In genomic region chr9:14428781-14429230, GRCh38 we compare ENCODE assay signal across 8 cellular contexts.
A peak's percentile ranks its signal among the peaks of the same experiment; 100 is the strongest.
DNase-seq lines count a peak whose midpoint lies in the region; ATAC-seq and TF ChIP-seq lines count a peak whose summit lies in the region.

No MANE protein-coding gene starts in this region.

- H3K27ac ChIP-seq in colonic mucosa (no peak overlapping the region), stomach (no peak overlapping the region)

- DNase-seq in DMS114 treated with DMSO at 0.1 percent for 48 hours (lab: John Stamatoyannopoulos, UW; ENCODE audit: unreplicated experiment) (peak; percentile 10), NCI-H1092 treated with DMSO at 0.1 percent for 48 hours (lab: John Stamatoyannopoulos, UW) (peak; percentile 28), SW 1271 (lab: John Stamatoyannopoulos, UW) (peak; percentile 1 to 20), colonic mucosa (peak; percentile 64), lower leg skin (ENCODE audit: low spot score in 2 of 2) (peak; percentile 51 to 95), stomach (peak; percentile 66), MV-4-11 (lab: John Stamatoyannopoulos, UW) (no peak)

- H3K4me1 ChIP-seq in colonic mucosa (no peaks in the 10 kb centered on the region), stomach (peaks cover 0 to 20% (median 12%) of the 10 kb centered on the region in 4 donors)

- peak; percentile 75 for ATAC-seq in GM21723 (IDR thresholded peaks at IDR 0.05; ENCODE audit: unreplicated experiment)

- no peaks in the 10 kb centered on the region for H3K9me3 ChIP-seq in colonic mucosa
- H3K9me3 ChIP-seq in stomach = no peaks in the 10 kb centered on the region

- H3K9ac ChIP-seq in colonic mucosa (ENCODE audit: low read depth in 2 of 2, low read length in 2 of 2) = no peak overlapping the region

- no peak for TF ChIP-seq POLR2A in lower leg skin (IDR thresholded peaks at IDR 0.05)
- no peak for TF ChIP-seq POLR2A in stomach (IDR thresholded peaks at IDR 0.05)

- no peak overlapping the region for H3K4me3 ChIP-seq in colonic mucosa
- H3K4me3 ChIP-seq in lower leg skin (ENCODE audit: low read depth, poor library complexity, severe bottlenecking) = no peak overlapping the region
- H3K4me3 ChIP-seq in stomach = no peak overlapping the region

- H3K36me3 ChIP-seq in colonic mucosa (no peaks in the 10 kb centered on the region), stomach (no peaks in the 10 kb centered on the region)

- intact Hi-C loops in colonic mucosa (cut with DNase I) (loop anchor here (5.0 kb wide), 2 partner anchors 1002 to 1077 kb away; no protein-coding TSS in a partner anchor), lower leg skin (cut with DNase I; ENCODE audit: low total_unique reads) (no loop called here), stomach (cut with DNase I; ENCODE audit: low total_unique reads) (no loop called here)

- 12 to 13% methylated on average over 11 of the region's 11 CpGs for WGBS in lower leg skin, 2 donors
- WGBS in stomach, 5 donors = 6 to 8% (median 7%) methylated on average over 11 of the region's 11 CpGs

- TF ChIP-seq CTCF in colonic mucosa (IDR thresholded peaks at IDR 0.05) (peak; percentile 77), lower leg skin (IDR thresholded peaks at IDR 0.05) (no peak), stomach (IDR thresholded peaks at IDR 0.05) (peak in 5 of 7 experiments; percentile 39 to 73 (median 54))

- no peaks in the 10 kb centered on the region for H3K27me3 ChIP-seq in colonic mucosa
- H3K27me3 ChIP-seq in stomach = no peaks in the 10 kb centered on the region

- no peak for TF ChIP-seq EP300 in stomach (IDR thresholded peaks at IDR 0.05)

Comparison
In these comparisons a context has a peak if more than half of its experiments do, and no peak if none do; other contexts are left out.
1. CTCF ChIP-seq: peak in colonic mucosa (single experiment) and stomach (5 of 7); none in lower leg skin (0 of 3).